In genomic region chr6:13711726-13712484, GRCh38 we compare ENCODE assay signal across 1 cellular context.
TF ChIP-seq lines count a peak whose summit lies in the region.

RANBP9 (minus strand) TSS chr6:13711835; CDS start chr6:13711505, 330 bp downstream.

TF ChIP-seq in HEK293, 187 proteins besides CTCF, POLR2A, EP300 and RAD21 (continued from another document and continues in another):
- TF ChIP-seq PRDM2 (tag by site-specific recombination; IDR thresholded peaks at IDR 0.05; ENCODE audit: borderline replicate concordance), result no peak
- TF ChIP-seq, protein P1, sequence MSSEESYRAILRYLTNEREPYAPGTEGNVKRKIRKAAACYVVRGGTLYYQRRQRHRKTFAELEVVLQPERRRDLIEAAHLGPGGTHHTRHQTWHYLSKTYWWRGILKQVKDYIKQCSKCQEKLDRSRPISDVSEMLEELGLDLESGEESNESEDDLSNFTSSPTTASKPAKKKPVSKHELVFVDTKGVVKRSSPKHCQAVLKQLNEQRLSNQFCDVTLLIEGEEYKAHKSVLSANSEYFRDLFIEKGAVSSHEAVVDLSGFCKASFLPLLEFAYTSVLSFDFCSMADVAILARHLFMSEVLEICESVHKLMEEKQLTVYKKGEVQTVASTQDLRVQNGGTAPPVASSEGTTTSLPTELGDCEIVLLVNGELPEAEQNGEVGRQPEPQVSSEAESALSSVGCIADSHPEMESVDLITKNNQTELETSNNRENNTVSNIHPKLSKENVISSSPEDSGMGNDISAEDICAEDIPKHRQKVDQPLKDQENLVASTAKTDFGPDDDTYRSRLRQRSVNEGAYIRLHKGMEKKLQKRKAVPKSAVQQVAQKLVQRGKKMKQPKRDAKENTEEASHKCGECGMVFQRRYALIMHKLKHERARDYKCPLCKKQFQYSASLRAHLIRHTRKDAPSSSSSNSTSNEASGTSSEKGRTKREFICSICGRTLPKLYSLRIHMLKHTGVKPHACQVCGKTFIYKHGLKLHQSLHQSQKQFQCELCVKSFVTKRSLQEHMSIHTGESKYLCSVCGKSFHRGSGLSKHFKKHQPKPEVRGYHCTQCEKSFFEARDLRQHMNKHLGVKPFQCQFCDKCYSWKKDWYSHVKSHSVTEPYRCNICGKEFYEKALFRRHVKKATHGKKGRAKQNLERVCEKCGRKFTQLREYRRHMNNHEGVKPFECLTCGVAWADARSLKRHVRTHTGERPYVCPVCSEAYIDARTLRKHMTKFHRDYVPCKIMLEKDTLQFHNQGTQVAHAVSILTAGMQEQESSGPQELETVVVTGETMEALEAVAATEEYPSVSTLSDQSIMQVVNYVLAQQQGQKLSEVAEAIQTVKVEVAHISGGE (tag by site-specific recombination; conservative IDR thresholded peaks at IDR 0.05; ENCODE audit: low read depth), result peak; percentile 32; the same call in 1 of the 2 replicates
- 0 out of 2 replicates have a peak, but pooled peaks have one; percentile 6 for TF ChIP-seq WT1 (tag by site-specific recombination; IDR thresholded peaks at IDR 0.05)
- TF ChIP-seq, protein P2, sequence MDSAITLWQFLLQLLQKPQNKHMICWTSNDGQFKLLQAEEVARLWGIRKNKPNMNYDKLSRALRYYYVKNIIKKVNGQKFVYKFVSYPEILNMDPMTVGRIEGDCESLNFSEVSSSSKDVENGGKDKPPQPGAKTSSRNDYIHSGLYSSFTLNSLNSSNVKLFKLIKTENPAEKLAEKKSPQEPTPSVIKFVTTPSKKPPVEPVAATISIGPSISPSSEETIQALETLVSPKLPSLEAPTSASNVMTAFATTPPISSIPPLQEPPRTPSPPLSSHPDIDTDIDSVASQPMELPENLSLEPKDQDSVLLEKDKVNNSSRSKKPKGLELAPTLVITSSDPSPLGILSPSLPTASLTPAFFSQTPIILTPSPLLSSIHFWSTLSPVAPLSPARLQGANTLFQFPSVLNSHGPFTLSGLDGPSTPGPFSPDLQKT (IDR thresholded peaks at IDR 0.05; ENCODE audit: borderline replicate concordance, low read depth, low read length), result no peak
- no peak for TF ChIP-seq REPIN1 (tag by site-specific recombination; IDR thresholded peaks at IDR 0.05; ENCODE audit: low read depth)
- TF ChIP-seq SCRT2 (tag by site-specific recombination; IDR thresholded peaks at IDR 0.05), result no peak
- no peak for TF ChIP-seq ZNF274 (IDR thresholded peaks at IDR 0.05; ENCODE audit: low read length)
- no peak for TF ChIP-seq ZNF274 (tag by site-specific recombination; IDR thresholded peaks at IDR 0.05; ENCODE audit: borderline replicate concordance)
- no peak for TF ChIP-seq ZFP41 (tag by site-specific recombination; IDR thresholded peaks at IDR 0.05; ENCODE audit: borderline replicate concordance)
- TF ChIP-seq, protein P3, sequence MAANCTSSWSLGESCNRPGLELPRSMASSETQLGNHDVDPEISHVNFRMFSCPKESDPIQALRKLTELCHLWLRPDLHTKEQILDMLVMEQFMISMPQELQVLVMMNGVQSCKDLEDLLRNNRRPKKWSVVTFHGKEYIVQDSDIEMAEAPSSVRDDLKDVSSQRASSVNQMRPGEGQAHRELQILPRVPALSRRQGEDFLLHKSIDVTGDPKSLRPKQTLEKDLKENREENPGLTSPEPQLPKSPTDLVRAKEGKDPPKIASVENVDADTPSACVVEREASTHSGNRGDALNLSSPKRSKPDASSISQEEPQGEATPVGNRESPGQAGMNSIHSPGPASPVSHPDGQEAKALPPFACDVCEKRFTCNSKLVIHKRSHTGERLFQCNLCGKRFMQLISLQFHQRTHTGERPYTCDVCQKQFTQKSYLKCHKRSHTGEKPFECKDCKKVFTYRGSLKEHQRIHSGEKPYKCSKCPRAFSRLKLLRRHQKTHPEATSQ (tag by site-specific recombination; IDR thresholded peaks at IDR 0.05), result 0 out of 2 replicates have a peak, but pooled peaks have one; percentile 50
- TF ChIP-seq ZNF2 (tag by site-specific recombination; IDR thresholded peaks at IDR 0.05), result peak; percentile 88
- TF ChIP-seq MYNN (tag by site-specific recombination; IDR thresholded peaks at IDR 0.05; ENCODE audit: borderline replicate concordance), result 0 out of 2 replicates have a peak, but pooled peaks have one; percentile 17
- no peak for TF ChIP-seq ZNF626 (tag by site-specific recombination; IDR thresholded peaks at IDR 0.05)
- peak; percentile 84 for TF ChIP-seq PATZ1 (tag by site-specific recombination; IDR thresholded peaks at IDR 0.05)
- TF ChIP-seq KLF17 (tag by site-specific recombination; IDR thresholded peaks at IDR 0.05), result peak; percentile 76
- TF ChIP-seq ZNF549 (tag by site-specific recombination; IDR thresholded peaks at IDR 0.05), result no peak
- no peak for TF ChIP-seq TRIM28 (IDR thresholded peaks at IDR 0.05; ENCODE audit: borderline replicate concordance, low read length)
- peak; percentile 51; the same call in 1 of the 2 replicates for TF ChIP-seq GLIS1 (tag by site-specific recombination; IDR thresholded peaks at IDR 0.05)
- no peak for TF ChIP-seq TSHZ1 (tag by site-specific recombination; IDR thresholded peaks at IDR 0.05; ENCODE audit: borderline replicate concordance)
- no peak for TF ChIP-seq BCL11A (tag by site-specific recombination; IDR thresholded peaks at IDR 0.05; ENCODE audit: low read depth)
- no peak for TF ChIP-seq KLF7 (tag by site-specific recombination; IDR thresholded peaks at IDR 0.05; ENCODE audit: borderline replicate concordance)
- TF ChIP-seq KLF9 (tag by site-specific recombination; IDR thresholded peaks at IDR 0.05; ENCODE audit: low read depth), result peak; percentile 80
- TF ChIP-seq ZNF692 (tag by site-specific recombination; IDR thresholded peaks at IDR 0.05), result peak; percentile 86
- TF ChIP-seq ZBTB20 (tag by site-specific recombination; IDR thresholded peaks at IDR 0.05), result peak; percentile 89
- TF ChIP-seq ZNF211 (tag by site-specific recombination; IDR thresholded peaks at IDR 0.05; ENCODE audit: low read depth), result no peak
- no peak for TF ChIP-seq OVOL3 (tag by site-specific recombination; IDR thresholded peaks at IDR 0.05)
- peak; percentile 83; the same call in 1 of the 2 replicates for TF ChIP-seq ZFP37 (tag by site-specific recombination; IDR thresholded peaks at IDR 0.05)
- peak; percentile 48; the same call in 1 of the 2 replicates for TF ChIP-seq ZSCAN16 (tag by site-specific recombination; IDR thresholded peaks at IDR 0.05)
- peak; percentile 65 for TF ChIP-seq ZNF449 (tag by site-specific recombination; IDR thresholded peaks at IDR 0.05)
- peak; percentile 89 for TF ChIP-seq ZSCAN30 (tag by site-specific recombination; IDR thresholded peaks at IDR 0.05)
- peak; percentile 49; the same call in 1 of the 2 replicates for TF ChIP-seq ZNF341 (tag by site-specific recombination; IDR thresholded peaks at IDR 0.05; ENCODE audit: low read depth)
- no peak for TF ChIP-seq ZNF529 (tag by site-specific recombination; IDR thresholded peaks at IDR 0.05; ENCODE audit: insufficient replicate concordance)
